Comparison of ENCODE assay signal across 26 cellular contexts in the genomic region with DNA sequence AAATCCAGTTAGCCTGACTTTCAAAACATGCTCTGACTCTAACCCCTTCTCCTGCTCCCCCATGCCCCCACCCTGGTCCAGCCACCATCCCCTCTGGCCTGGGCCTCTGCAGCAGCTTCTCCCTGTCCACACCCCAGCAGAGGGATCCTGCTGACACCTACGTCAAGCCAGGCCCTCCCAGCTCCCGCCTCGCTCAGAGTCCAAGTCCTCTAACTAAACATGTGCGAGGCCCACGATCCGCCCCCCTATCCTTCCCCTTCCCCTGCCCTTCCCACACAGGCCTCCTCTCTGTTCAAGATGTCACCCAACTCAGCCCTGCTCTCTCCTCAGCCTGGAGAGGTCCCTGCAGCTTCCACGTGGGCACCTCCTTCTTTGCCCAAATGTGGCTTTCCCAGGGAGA. TPM values are rescaled to one million over a fixed set of nuclear protein-coding genes. Genes with fewer than 3 reads are reported as not detected.
DNase-seq lines count a peak whose midpoint lies in the region; ATAC-seq lines count a peak whose summit lies in the region.
"Had no signal": no experiment of that assay in that cellular context is flagged by ENCODE, and none has a peak within 500 bp of the region (broad histone marks: within the 10 kb centered on the region; RNA-seq: fewer than 3 reads in every experiment).

No MANE protein-coding gene starts in this region.

- H3K4me1 ChIP-seq in CD4-positive, CD25-positive, alpha-beta regulatory T cell (ENCODE audit: control insufficient read depth, insufficient read depth, low read length, poor library complexity, severe bottlenecking) = peaks cover 31% of the 10 kb centered on the region
- peaks cover 39 to 43% of the 10 kb centered on the region in 2 donors for H3K4me1 ChIP-seq in naive thymus-derived CD4-positive, alpha-beta T cell (ENCODE audit: control insufficient read depth in 2 of 2, insufficient read depth in 2 of 2, low read length in 2 of 2)
- H3K4me1 ChIP-seq: prostate gland had no signal

- H3K36me3 ChIP-seq in CD4-positive, CD25-positive, alpha-beta regulatory T cell (ENCODE audit: control insufficient read depth, insufficient read depth, low read length) = peaks cover 46% of the 10 kb centered on the region
- peaks cover 9 to 35% (median 20%) of the 10 kb centered on the region in 3 experiments for H3K36me3 ChIP-seq in naive thymus-derived CD4-positive, alpha-beta T cell (ENCODE audit: control insufficient read depth in 2 of 3, insufficient read depth in 3 of 3, low read length in 3 of 3)
- H3K36me3 ChIP-seq: HAP-1, prostate gland, upper lobe of left lung had no signal

- H3K27me3 ChIP-seq in CD4-positive, CD25-positive, alpha-beta regulatory T cell (ENCODE audit: control insufficient read depth, insufficient read depth, low read length) = no peaks in the 10 kb centered on the region
- H3K27me3 ChIP-seq in naive thymus-derived CD4-positive, alpha-beta T cell (ENCODE audit: control insufficient read depth in 2 of 2, insufficient read depth in 2 of 2, low read length in 2 of 2) = no peaks in the 10 kb centered on the region
- H3K27me3 ChIP-seq: upper lobe of left lung had no signal

- intact Hi-C loops in naive thymus-derived CD4-positive, alpha-beta T cell (cut with micrococcal nuclease) = no loop called here

- DNase-seq in activated CD8-positive, alpha-beta memory T cell treated with anti-CD3 and anti-CD28 coated beads, Interleukin-2, amount 10 ng/mL, durations not matched to agents 7 days and 5 days = no peak
- DNase-seq in activated CD8-positive, alpha-beta memory T cell treated with anti-CD3 and anti-CD28 coated beads, Interleukin-2, amount 50 U/mL, for 48 hours = no peak
- DNase-seq in CD4-positive, CD25-positive, alpha-beta regulatory T cell = no peak
- no peak for DNase-seq in activated CD8-positive, alpha-beta T cell treated with anti-CD3 and anti-CD28 coated beads, Interleukin-2, amount 10 ng/mL, durations not matched to agents 7 days and 5 days
- DNase-seq in naive thymus-derived CD4-positive, alpha-beta T cell = no peak
- DNase-seq in C1 segment of cervical spinal cord (lab: John Stamatoyannopoulos, UW) = no peak
- DNase-seq: activated CD4-positive, alpha-beta T cell treated with anti-CD3 and anti-CD28 coated beads for 36 hours; activated effector memory CD4-positive, alpha-beta T cell treated with anti-CD3 and anti-CD28 coated beads, Interleukin-2, amount 50 U/mL, for 16 hours; aorta; EL; glutamatergic neuron; kidney; NCI-H1048; NCI-H1694 treated with DMSO at 0.1 percent for 48 hours; NCI-H2171; NCI-H510A treated with DMSO at 0.1 percent for 48 hours; NK-92 treated with Interleukin-12 subunit alpha and Interleukin-12 subunit beta, amount 100 ng/mL, for 24 hours; substantia nigra had no signal

- H3K4me3 ChIP-seq in CD4-positive, CD25-positive, alpha-beta regulatory T cell (ENCODE audit: low read depth, low read length) = no peak overlapping the region
- no peak overlapping the region for H3K4me3 ChIP-seq in naive thymus-derived CD4-positive, alpha-beta T cell (ENCODE audit: low read length)
- H3K4me3 ChIP-seq: HAP-1, lung, prostate gland, upper lobe of left lung had no signal

- peaks cover 61% of the 10 kb centered on the region for H3K36me3 Mint-ChIP-seq in activated CD8-positive, alpha-beta memory T cell treated with anti-CD3 and anti-CD28 coated beads, Interleukin-2, amount 10 ng/mL, durations not matched to agents 7 days and 5 days
- H3K36me3 Mint-ChIP-seq in CD4-positive, CD25-positive, alpha-beta regulatory T cell = peaks cover 42% of the 10 kb centered on the region
- H3K36me3 Mint-ChIP-seq in activated CD8-positive, alpha-beta T cell treated with anti-CD3 and anti-CD28 coated beads, Interleukin-2, amount 10 ng/mL, durations not matched to agents 7 days and 5 days (ENCODE audit: low read depth) = peaks cover 82% of the 10 kb centered on the region
- H3K36me3 Mint-ChIP-seq in naive thymus-derived CD4-positive, alpha-beta T cell = peaks cover 21 to 57% (median 34%) of the 10 kb centered on the region in 5 donors

- H3K27ac Mint-ChIP-seq in activated CD8-positive, alpha-beta memory T cell treated with anti-CD3 and anti-CD28 coated beads, Interleukin-2, amount 10 ng/mL, durations not matched to agents 7 days and 5 days = peak overlapping the region; percentile 41
- peak overlapping the region in 2 of 3 donors; percentile 76 to 92 for H3K27ac Mint-ChIP-seq in CD4-positive, CD25-positive, alpha-beta regulatory T cell
- peak overlapping the region; percentile 15 for H3K27ac Mint-ChIP-seq in activated CD8-positive, alpha-beta T cell treated with anti-CD3 and anti-CD28 coated beads, Interleukin-2, amount 10 ng/mL, durations not matched to agents 7 days and 5 days
- peak overlapping the region in 7 of 9 donors; percentile 26 to 89 (median 46) for H3K27ac Mint-ChIP-seq in naive thymus-derived CD4-positive, alpha-beta T cell

- no peak overlapping the region for H3K27ac ChIP-seq in CD4-positive, CD25-positive, alpha-beta regulatory T cell (ENCODE audit: insufficient read depth, low read length, poor library complexity, severe bottlenecking)
- H3K27ac ChIP-seq in naive thymus-derived CD4-positive, alpha-beta T cell (ENCODE audit: low read depth, low read length) = no peak overlapping the region
- H3K27ac ChIP-seq: C4-2B, HL-60, prostate gland, upper lobe of left lung had no signal

- H3K9me3 Mint-ChIP-seq in activated CD8-positive, alpha-beta memory T cell treated with anti-CD3 and anti-CD28 coated beads, Interleukin-2, amount 10 ng/mL, durations not matched to agents 7 days and 5 days (ENCODE audit: low read depth) = no peaks in the 10 kb centered on the region
- H3K9me3 Mint-ChIP-seq in CD4-positive, CD25-positive, alpha-beta regulatory T cell = no peaks in the 10 kb centered on the region
- no peaks in the 10 kb centered on the region for H3K9me3 Mint-ChIP-seq in activated CD8-positive, alpha-beta T cell treated with anti-CD3 and anti-CD28 coated beads, Interleukin-2, amount 10 ng/mL, durations not matched to agents 7 days and 5 days (ENCODE audit: insufficient read depth)
- no peaks in the 10 kb centered on the region for H3K9me3 Mint-ChIP-seq in naive thymus-derived CD4-positive, alpha-beta T cell

- no peak for ATAC-seq in activated CD8-positive, alpha-beta memory T cell treated with anti-CD3 and anti-CD28 coated beads, Interleukin-2, amount 10 ng/mL, durations not matched to agents 7 days and 5 days
- ATAC-seq in CD4-positive, CD25-positive, alpha-beta regulatory T cell (ENCODE audit: low read depth in 2 of 2) = no peak
- ATAC-seq in activated CD8-positive, alpha-beta T cell treated with anti-CD3 and anti-CD28 coated beads, Interleukin-2, amount 10 ng/mL, durations not matched to agents 7 days and 5 days = no peak
- ATAC-seq in naive thymus-derived CD4-positive, alpha-beta T cell = no peak
- ATAC-seq in HG02623 (IDR thresholded peaks at IDR 0.05; ENCODE audit: unreplicated experiment) (no peak), GM18861 (IDR thresholded peaks at IDR 0.05; ENCODE audit: unreplicated experiment) (no peak)
- ATAC-seq: activated CD4-positive, alpha-beta T cell treated with anti-CD3 and anti-CD28 coated beads for 36 hours had no signal

- H3K4me1 Mint-ChIP-seq in activated CD8-positive, alpha-beta memory T cell treated with anti-CD3 and anti-CD28 coated beads, Interleukin-2, amount 10 ng/mL, durations not matched to agents 7 days and 5 days = peaks cover 45% of the 10 kb centered on the region
- peaks cover 28 to 62% (median 43%) of the 10 kb centered on the region in 4 donors for H3K4me1 Mint-ChIP-seq in CD4-positive, CD25-positive, alpha-beta regulatory T cell
- peaks cover 66% of the 10 kb centered on the region for H3K4me1 Mint-ChIP-seq in activated CD8-positive, alpha-beta T cell treated with anti-CD3 and anti-CD28 coated beads, Interleukin-2, amount 10 ng/mL, durations not matched to agents 7 days and 5 days (ENCODE audit: low read depth)
- H3K4me1 Mint-ChIP-seq in naive thymus-derived CD4-positive, alpha-beta T cell = peaks cover 49 to 87% (median 68%) of the 10 kb centered on the region in 7 donors

- H3K4me3 Mint-ChIP-seq in activated CD8-positive, alpha-beta memory T cell treated with anti-CD3 and anti-CD28 coated beads, Interleukin-2, amount 10 ng/mL, durations not matched to agents 7 days and 5 days = no peak overlapping the region
- no peak overlapping the region for H3K4me3 Mint-ChIP-seq in CD4-positive, CD25-positive, alpha-beta regulatory T cell
- no peak overlapping the region for H3K4me3 Mint-ChIP-seq in activated CD8-positive, alpha-beta T cell treated with anti-CD3 and anti-CD28 coated beads, Interleukin-2, amount 10 ng/mL, durations not matched to agents 7 days and 5 days
- peak overlapping the region in 1 of 10 donors; percentile 11 for H3K4me3 Mint-ChIP-seq in naive thymus-derived CD4-positive, alpha-beta T cell
- H3K4me3 Mint-ChIP-seq: activated CD4-positive, alpha-beta T cell treated with anti-CD3 and anti-CD28 coated beads for 36 hours had no signal

- H3K27me3 Mint-ChIP-seq in activated CD8-positive, alpha-beta memory T cell treated with anti-CD3 and anti-CD28 coated beads, Interleukin-2, amount 10 ng/mL, durations not matched to agents 7 days and 5 days = no peaks in the 10 kb centered on the region
- no peaks in the 10 kb centered on the region for H3K27me3 Mint-ChIP-seq in CD4-positive, CD25-positive, alpha-beta regulatory T cell
- H3K27me3 Mint-ChIP-seq in activated CD8-positive, alpha-beta T cell treated with anti-CD3 and anti-CD28 coated beads, Interleukin-2, amount 10 ng/mL, durations not matched to agents 7 days and 5 days (ENCODE audit: low read depth) = no peaks in the 10 kb centered on the region
- no peaks in the 10 kb centered on the region for H3K27me3 Mint-ChIP-seq in naive thymus-derived CD4-positive, alpha-beta T cell
- H3K27me3 Mint-ChIP-seq: activated CD4-positive, alpha-beta T cell treated with anti-CD3 and anti-CD28 coated beads for 36 hours had no signal

- POLR2A ChIA-PET in activated CD8-positive, alpha-beta T cell treated with anti-CD3 and anti-CD28 coated beads, Interleukin-2, amount 10 ng/mL, durations not matched to agents 7 days and 5 days (lab: Charles Lee) = no interaction called here
- POLR2A ChIA-PET in naive thymus-derived CD4-positive, alpha-beta T cell (lab: Charles Lee) = interaction anchor here (0.7 to 1.2 kb wide), 2 partner anchors 14 to 17 kb away, joined by 3 read pairs; no protein-coding TSS in a partner anchor

- H3K9me3 ChIP-seq in CD4-positive, CD25-positive, alpha-beta regulatory T cell (ENCODE audit: control insufficient read depth in 2 of 2, low read length in 2 of 2) = no peaks in the 10 kb centered on the region
- H3K9me3 ChIP-seq in naive thymus-derived CD4-positive, alpha-beta T cell (ENCODE audit: control insufficient read depth in 2 of 3, low read length in 3 of 3) = no peaks in the 10 kb centered on the region
- H3K9me3 ChIP-seq: HAP-1, prostate gland, upper lobe of left lung had no signal

- CTCF ChIA-PET in activated CD8-positive, alpha-beta memory T cell treated with anti-CD3 and anti-CD28 coated beads, Interleukin-2, amount 10 ng/mL, durations not matched to agents 7 days and 5 days (lab: Charles Lee) = no interaction called here
- CTCF ChIA-PET in activated CD8-positive, alpha-beta T cell treated with anti-CD3 and anti-CD28 coated beads, Interleukin-2, amount 10 ng/mL, durations not matched to agents 7 days and 5 days (lab: Charles Lee) = interaction anchor here (1.4 kb wide), 1 partner anchor 31 kb away, joined by 3 read pairs; no protein-coding TSS in a partner anchor
- CTCF ChIA-PET in naive thymus-derived CD4-positive, alpha-beta T cell (lab: Charles Lee) = interaction anchor here (0.6 to 3.1 kb wide), 2 partner anchors 7 to 80 kb away, joined by 4 to 8 read pairs; no protein-coding TSS in a partner anchor

RNA-seq across cellular contexts. Expression of gene NFATC2, which starts 33.7 kb away (rescaled TPM):
- total RNA-seq in activated CD8-positive, alpha-beta memory T cell treated with anti-CD3 and anti-CD28 coated beads, Interleukin-2, amount 10 ng/mL, durations not matched to agents 7 days and 5 days = 10 to 100 TPM; 39.9 to 59.0 TPM
- 56.8 TPM for total RNA-seq in CD4-positive, CD25-positive, alpha-beta regulatory T cell
- 10 to 100 TPM; 11.0 to 17.6 (median 13.5) TPM for polyA plus RNA-seq in CD4-positive, CD25-positive, alpha-beta regulatory T cell
- 10 to 100 TPM; 53.5 to 55.8 TPM for total RNA-seq in activated CD8-positive, alpha-beta T cell treated with anti-CD3 and anti-CD28 coated beads, Interleukin-2, amount 10 ng/mL, durations not matched to agents 7 days and 5 days
- 10 to 100 TPM; 39.8 to 66.8 (median 44.8) TPM for total RNA-seq in naive thymus-derived CD4-positive, alpha-beta T cell
- polyA plus RNA-seq in naive thymus-derived CD4-positive, alpha-beta T cell = 10 to 100 TPM; 16.6 to 30.1 TPM

Comparison
In these comparisons a context has a peak if more than half of its experiments do, and no peak if none do; other contexts are left out.
1. H3K27ac Mint-ChIP-seq: peak in every context shown above with its lines; median percentile 84 in CD4-positive, CD25-positive, alpha-beta regulatory T cell; 46 in naive thymus-derived CD4-positive, alpha-beta T cell; 41 in activated CD8-positive, alpha-beta memory T cell treated with anti-CD3 and anti-CD28 coated beads, Interleukin-2, amount 10 ng/mL, durations not matched to agents 7 days and 5 days; 15 in activated CD8-positive, alpha-beta T cell treated with anti-CD3 and anti-CD28 coated beads, Interleukin-2, amount 10 ng/mL, durations not matched to agents 7 days and 5 days.